ENCODE assay signal across 9 cellular contexts in genomic region chr13:32019612-32020233, GRCh38. TPM values are rescaled to one million over a fixed set of nuclear protein-coding genes. Genes with fewer than 3 reads are reported as not detected.
DNase-seq lines count a peak whose midpoint lies in the region; ATAC-seq and TF ChIP-seq lines count a peak whose summit lies in the region.
"Had no signal": no experiment of that assay in that cellular context is flagged by ENCODE, and none has a peak within 500 bp of the region (broad histone marks: within the 10 kb centered on the region; RNA-seq: fewer than 3 reads in every experiment).

No MANE protein-coding gene starts in this region.

- no peaks in the 10 kb centered on the region for H3K9me3 Mint-ChIP-seq in activated T-cell treated with anti-CD3 and anti-CD28 coated beads, Interleukin-2, amount 50 U/mL, for 72 hours
- no peaks in the 10 kb centered on the region for H3K9me3 Mint-ChIP-seq in activated naive CD4-positive, alpha-beta T cell treated with anti-CD3 and anti-CD28 coated beads for 36 hours

- no peaks in the 10 kb centered on the region for H3K36me3 Mint-ChIP-seq in activated T-cell treated with anti-CD3 and anti-CD28 coated beads, Interleukin-2, amount 50 U/mL, for 72 hours (ENCODE audit: insufficient read depth in 2 of 2)
- H3K36me3 Mint-ChIP-seq in activated naive CD4-positive, alpha-beta T cell treated with anti-CD3 and anti-CD28 coated beads for 36 hours (ENCODE audit: low read depth): no peaks in the 10 kb centered on the region

- H3K4me3 ChIP-seq in HAP-1 (no peak overlapping the region), heart left ventricle (no peak overlapping the region)

- in situ Hi-C loops in HAP-1 (cut with MboI; ENCODE audit: low sequenced_read_pairs): loop anchor here (5.0 kb wide), 1 partner anchor 293 kb away; no protein-coding TSS in a partner anchor

- peak; percentile 36 to 38 for DNase-seq in activated T-cell treated with anti-CD3 and anti-CD28 coated beads, Interleukin-2, amount 50 U/mL, for 72 hours
- DNase-seq in activated T-cell treated with anti-CD3 and anti-CD28 coated beads, Interleukin-2, amount 50 U/mL, for 1 hour: no peak
- DNase-seq in HAP-1 (ENCODE audit: low spot score in 2 of 2): peak; percentile 66 to 75
- peak; percentile 33 for DNase-seq in NCI-H2081 treated with DMSO at 0.1 percent for 48 hours (lab: John Stamatoyannopoulos, UW)
- peak; percentile 62 for DNase-seq in activated naive CD4-positive, alpha-beta T cell treated with anti-CD3 and anti-CD28 coated beads for 36 hours
- peak in 4 of 5 donors; percentile 37 to 55 (median 52) for DNase-seq in heart left ventricle
- peak; percentile 39 for DNase-seq in putamen (ENCODE audit: low spot score)
- DNase-seq in NK-92 treated with Interleukin-12 subunit alpha and Interleukin-12 subunit beta, amount 100 ng/mL, for 24 hours (lab: John Stamatoyannopoulos, UW): no peak

- H3K4me3 Mint-ChIP-seq in activated T-cell treated with anti-CD3 and anti-CD28 coated beads, Interleukin-2, amount 50 U/mL, for 72 hours: no peak overlapping the region
- H3K4me3 Mint-ChIP-seq in activated naive CD4-positive, alpha-beta T cell treated with anti-CD3 and anti-CD28 coated beads for 36 hours: no peak overlapping the region

- intact Hi-C loops in activated naive CD4-positive, alpha-beta T cell treated with anti-CD3 and anti-CD28 coated beads for 36 hours (cut with micrococcal nuclease): loop anchor here (1.0 to 5.0 kb wide), 4 partner anchors 107 to 561 kb away; no protein-coding TSS in a partner anchor
- intact Hi-C loops in heart left ventricle (cut with DNase I): loop anchor here (2.0 to 10.0 kb wide), 8 partner anchors 105 to 295 kb away; partner anchors contain the start of genes BRCA2 (in 1 of the 10) and ZAR1L (in 1 of the 10)

- no peak for TF ChIP-seq POLR2A in heart left ventricle (IDR thresholded peaks at IDR 0.05)

- no peaks in the 10 kb centered on the region for H3K27me3 Mint-ChIP-seq in activated T-cell treated with anti-CD3 and anti-CD28 coated beads, Interleukin-2, amount 50 U/mL, for 72 hours (ENCODE audit: low read depth)
- H3K27me3 Mint-ChIP-seq in activated naive CD4-positive, alpha-beta T cell treated with anti-CD3 and anti-CD28 coated beads for 36 hours (ENCODE audit: low read depth): no peaks in the 10 kb centered on the region

- WGBS in heart left ventricle, 4 donors: 31 to 41% (median 35%) methylated on average over 6 of the region's 6 CpGs

- H3K27ac ChIP-seq in heart left ventricle: no peak overlapping the region
- H3K27ac ChIP-seq: epithelial cell of prostate had no signal

- no peak overlapping the region for H3K27ac Mint-ChIP-seq in activated T-cell treated with anti-CD3 and anti-CD28 coated beads, Interleukin-2, amount 50 U/mL, for 72 hours
- H3K27ac Mint-ChIP-seq in activated naive CD4-positive, alpha-beta T cell treated with anti-CD3 and anti-CD28 coated beads for 36 hours: no peak overlapping the region

- H3K9me3 ChIP-seq in HAP-1 (no peaks in the 10 kb centered on the region), heart left ventricle (no peaks in the 10 kb centered on the region)

- no peaks in the 10 kb centered on the region for H3K36me3 ChIP-seq in HAP-1 (replicated peaks)
- no peaks in the 10 kb centered on the region for H3K36me3 ChIP-seq in heart left ventricle

- TF ChIP-seq CTCF in heart left ventricle (IDR thresholded peaks at IDR 0.05): peak; percentile 46 to 85 (median 71)

- peaks cover 10% of the 10 kb centered on the region for H3K4me1 ChIP-seq in HAP-1
- H3K4me1 ChIP-seq in heart left ventricle: peaks cover 3 to 38% (median 19%) of the 10 kb centered on the region in 12 donors

- CTCF ChIA-PET in activated naive CD4-positive, alpha-beta T cell treated with anti-CD3 and anti-CD28 coated beads for 36 hours (lab: Charles Lee): interaction anchor here (0.7 to 1.4 kb wide), 3 partner anchors 145 to 561 kb away, joined by 3 to 4 read pairs (median 3); no protein-coding TSS in a partner anchor

- ATAC-seq in activated T-cell treated with anti-CD3 and anti-CD28 coated beads, Interleukin-2, amount 50 U/mL, for 72 hours (replicated peaks in 1 of 2): peak; percentile 57 to 66
- ATAC-seq in heart left ventricle: peak; percentile 42 to 62 (median 50)

- H3K27me3 ChIP-seq in HAP-1 (ENCODE audit: low read depth): no peaks in the 10 kb centered on the region
- no peaks in the 10 kb centered on the region for H3K27me3 ChIP-seq in heart left ventricle

- H3K4me1 Mint-ChIP-seq in activated T-cell treated with anti-CD3 and anti-CD28 coated beads, Interleukin-2, amount 50 U/mL, for 72 hours (ENCODE audit: low read depth): no peaks in the 10 kb centered on the region
- H3K4me1 Mint-ChIP-seq in activated naive CD4-positive, alpha-beta T cell treated with anti-CD3 and anti-CD28 coated beads for 36 hours (ENCODE audit: low read depth): no peaks in the 10 kb centered on the region

RNA-seq across cellular contexts. Expression of gene FRY, which starts 11.9 kb away (rescaled TPM):
- 1 to 10 TPM; 6.5 to 7.6 TPM for total RNA-seq in activated T-cell treated with anti-CD3 and anti-CD28 coated beads, Interleukin-2, amount 50 U/mL, for 72 hours
- total RNA-seq in activated naive CD4-positive, alpha-beta T cell treated with anti-CD3 and anti-CD28 coated beads for 36 hours: 1 to 10 TPM; 7.3 to 7.8 TPM
- total RNA-seq in heart left ventricle: 100 to 1,000 TPM; 108 to 237 (median 168) TPM
- 10 to 100 TPM; 21.6 to 43.7 TPM for polyA plus RNA-seq in heart left ventricle

Comparison
In these comparisons a context has a peak if more than half of its experiments do, and no peak if none do; other contexts are left out.
1. DNase-seq: peak in activated T-cell treated with anti-CD3 and anti-CD28 coated beads, Interleukin-2, amount 50 U/mL, for 72 hours (2 of 2), HAP-1 (2 of 2), NCI-H2081 treated with DMSO at 0.1 percent for 48 hours (single experiment), activated naive CD4-positive, alpha-beta T cell treated with anti-CD3 and anti-CD28 coated beads for 36 hours (single experiment), heart left ventricle (4 of 5) and putamen (single experiment); none in activated T-cell treated with anti-CD3 and anti-CD28 coated beads, Interleukin-2, amount 50 U/mL, for 1 hour (single experiment) and NK-92 treated with Interleukin-12 subunit alpha and Interleukin-12 subunit beta, amount 100 ng/mL, for 24 hours (single experiment).
2. RNA of gene FRY, which starts 11.9 kb away (total RNA-seq): 108 to 237 TPM in heart left ventricle; 7.3 to 7.8 TPM in activated naive CD4-positive, alpha-beta T cell treated with anti-CD3 and anti-CD28 coated beads for 36 hours and 6.5 to 7.6 TPM in activated T-cell treated with anti-CD3 and anti-CD28 coated beads, Interleukin-2, amount 50 U/mL, for 72 hours; every median in the first group is over 10 times any median in the second.